ENCODE assay signal across 23 cellular contexts in genomic region chr5:74624501-74624900, GRCh38. TPM values are rescaled to one million over a fixed set of nuclear protein-coding genes. Genes with fewer than 3 reads are reported as not detected.
A peak's percentile ranks its signal among the peaks of the same experiment; 100 is the strongest.
DNase-seq lines count a peak whose midpoint lies in the region; ATAC-seq and TF ChIP-seq lines count a peak whose summit lies in the region.
"Had no signal": no experiment of that assay in that cellular context is flagged by ENCODE, and none has a peak within 500 bp of the region (broad histone marks: within the 10 kb centered on the region; RNA-seq: fewer than 3 reads in every experiment).

No MANE protein-coding gene starts in this region.

- peak; percentile 98 for DNase-seq in NCI-H226
- peak; percentile 63 for DNase-seq in kidney glomerular epithelial cell (lab: John Stamatoyannopoulos, UW)
- no peak for DNase-seq in type B pancreatic cell (ENCODE audit: extremely low spot score, unreplicated experiment)
- DNase-seq in NCI-H1105 treated with DMSO at 0.1 percent for 48 hours (lab: John Stamatoyannopoulos, UW), result no peak
- DNase-seq in natural killer cell treated with Interleukin-12 subunit alpha and Interleukin-12 subunit beta and Interleukin-15 and Interleukin-18, amount 100 ng/mL, for 72 hours (ENCODE audit: low spot score), result no peak
- no peak for DNase-seq in NCI-H2029 treated with DMSO at 0.1 percent for 48 hours (lab: John Stamatoyannopoulos, UW)
- DNase-seq: activated CD4-positive, alpha-beta memory T cell treated with anti-CD3 and anti-CD28 coated beads for 36 hours; activated naive CD4-positive, alpha-beta T cell treated with anti-CD3 and anti-CD28 coated beads, Interleukin-2, amount 10 ng/mL, durations not matched to agents 7 days and 5 days; activated T-cell treated with anti-CD3 and anti-CD28 coated beads for 4 hours; aorta; CD8-positive, alpha-beta memory T cell; cortex of kidney; DND-41; foreskin fibroblast; HCEC 1CT; NCI-H1105; NCI-H2171; nucleus accumbens; OCI-M1; right cardiac atrium had no signal

- H3K27ac Mint-ChIP-seq in brain (peak overlapping the region in 4 of 5 experiments; percentile 76 to 94 (median 86)), type B pancreatic cell (peak overlapping the region; percentile 82)
- H3K27ac Mint-ChIP-seq in natural killer cell treated with Interleukin-12 subunit alpha and Interleukin-12 subunit beta and Interleukin-15 and Interleukin-18, amount 100 ng/mL, for 72 hours, result no peak overlapping the region
- H3K27ac Mint-ChIP-seq: activated CD4-positive, alpha-beta memory T cell treated with anti-CD3 and anti-CD28 coated beads for 36 hours; activated naive CD4-positive, alpha-beta T cell treated with anti-CD3 and anti-CD28 coated beads, Interleukin-2, amount 10 ng/mL, durations not matched to agents 7 days and 5 days; WTC11 had no signal

- no peak for ATAC-seq in natural killer cell treated with Interleukin-12 subunit alpha and Interleukin-12 subunit beta and Interleukin-15 and Interleukin-18, amount 100 ng/mL, for 72 hours
- ATAC-seq: K562, right cardiac atrium, WTC11 had no signal

- H3K27me3 Mint-ChIP-seq in brain (no peaks in the 10 kb centered on the region), type B pancreatic cell (no peaks in the 10 kb centered on the region)
- peaks cover 0 to 4% of the 10 kb centered on the region in 2 donors for H3K27me3 Mint-ChIP-seq in natural killer cell treated with Interleukin-12 subunit alpha and Interleukin-12 subunit beta and Interleukin-15 and Interleukin-18, amount 100 ng/mL, for 72 hours

- peaks cover 0 to 9% (median 0%) of the 10 kb centered on the region in 5 experiments for H3K9me3 Mint-ChIP-seq in brain
- H3K9me3 Mint-ChIP-seq in type B pancreatic cell, result peaks cover 10% of the 10 kb centered on the region
- no peaks in the 10 kb centered on the region for H3K9me3 Mint-ChIP-seq in natural killer cell treated with Interleukin-12 subunit alpha and Interleukin-12 subunit beta and Interleukin-15 and Interleukin-18, amount 100 ng/mL, for 72 hours
- H3K9me3 Mint-ChIP-seq: activated CD4-positive, alpha-beta memory T cell treated with anti-CD3 and anti-CD28 coated beads for 36 hours; activated naive CD4-positive, alpha-beta T cell treated with anti-CD3 and anti-CD28 coated beads, Interleukin-2, amount 10 ng/mL, durations not matched to agents 7 days and 5 days; WTC11 had no signal

- peaks cover 16% of the 10 kb centered on the region for H3K36me3 Mint-ChIP-seq in brain
- H3K36me3 Mint-ChIP-seq in type B pancreatic cell, result peaks cover 25% of the 10 kb centered on the region
- H3K36me3 Mint-ChIP-seq in natural killer cell treated with Interleukin-12 subunit alpha and Interleukin-12 subunit beta and Interleukin-15 and Interleukin-18, amount 100 ng/mL, for 72 hours, result no peaks in the 10 kb centered on the region
- H3K36me3 Mint-ChIP-seq: activated CD4-positive, alpha-beta memory T cell treated with anti-CD3 and anti-CD28 coated beads for 36 hours; activated naive CD4-positive, alpha-beta T cell treated with anti-CD3 and anti-CD28 coated beads, Interleukin-2, amount 10 ng/mL, durations not matched to agents 7 days and 5 days; CD8-positive, alpha-beta memory T cell; WTC11 had no signal

- TF ChIP-seq CTCF in brain (conservative IDR thresholded peaks at IDR 0.05) (no peak), type B pancreatic cell (conservative IDR thresholded peaks at IDR 0.05) (no peak)

- H3K4me1 Mint-ChIP-seq in brain (peaks cover 86% of the 10 kb centered on the region), type B pancreatic cell (ENCODE audit: unreplicated experiment) (peaks cover 59% of the 10 kb centered on the region)
- peaks cover 19 to 24% of the 10 kb centered on the region in 2 donors for H3K4me1 Mint-ChIP-seq in natural killer cell treated with Interleukin-12 subunit alpha and Interleukin-12 subunit beta and Interleukin-15 and Interleukin-18, amount 100 ng/mL, for 72 hours (ENCODE audit: low read depth in 2 of 2)
- H3K4me1 Mint-ChIP-seq: activated naive CD4-positive, alpha-beta T cell treated with anti-CD3 and anti-CD28 coated beads, Interleukin-2, amount 10 ng/mL, durations not matched to agents 7 days and 5 days had no signal

- H3K4me3 Mint-ChIP-seq in brain (no peak overlapping the region), type B pancreatic cell (no peak overlapping the region)
- no peak overlapping the region for H3K4me3 Mint-ChIP-seq in natural killer cell treated with Interleukin-12 subunit alpha and Interleukin-12 subunit beta and Interleukin-15 and Interleukin-18, amount 100 ng/mL, for 72 hours
- H3K4me3 Mint-ChIP-seq: activated CD4-positive, alpha-beta memory T cell treated with anti-CD3 and anti-CD28 coated beads for 36 hours; activated naive CD4-positive, alpha-beta T cell treated with anti-CD3 and anti-CD28 coated beads, Interleukin-2, amount 10 ng/mL, durations not matched to agents 7 days and 5 days; CD8-positive, alpha-beta memory T cell; WTC11 had no signal

RNA-seq across cellular contexts. Expression of gene ENC1, which starts 16.0 kb away (rescaled TPM):
- 156 TPM for polyA plus RNA-seq in brain (ENCODE audit: insufficient read depth, low read depth, low replicate concordance)
- total RNA-seq in type B pancreatic cell (ENCODE audit: low replicate concordance), result 83.2 and 96.8 TPM in 2 replicates
- total RNA-seq in natural killer cell treated with Interleukin-12 subunit alpha and Interleukin-12 subunit beta and Interleukin-15 and Interleukin-18, amount 100 ng/mL, for 72 hours, result 1 to 10 TPM; 6.3 to 6.9 TPM

Comparison
In these comparisons a context has a peak if more than half of its experiments do, and no peak if none do; other contexts are left out.
1. DNase-seq: peak in NCI-H226 (single experiment) and kidney glomerular epithelial cell (single experiment); none in type B pancreatic cell (single experiment), NCI-H1105 treated with DMSO at 0.1 percent for 48 hours (single experiment), natural killer cell treated with Interleukin-12 subunit alpha and Interleukin-12 subunit beta and Interleukin-15 and Interleukin-18, amount 100 ng/mL, for 72 hours (single experiment) and NCI-H2029 treated with DMSO at 0.1 percent for 48 hours (single experiment).
2. H3K27ac Mint-ChIP-seq: peak in brain (4 of 5) and type B pancreatic cell (single experiment); none in natural killer cell treated with Interleukin-12 subunit alpha and Interleukin-12 subunit beta and Interleukin-15 and Interleukin-18, amount 100 ng/mL, for 72 hours (0 of 2).
3. RNA of gene ENC1, which starts 16.0 kb away (total RNA-seq): 83.2 to 96.8 TPM in type B pancreatic cell; 6.3 to 6.9 TPM in natural killer cell treated with Interleukin-12 subunit alpha and Interleukin-12 subunit beta and Interleukin-15 and Interleukin-18, amount 100 ng/mL, for 72 hours; every median in the first group is over 10 times any median in the second.